In the genomic region with DNA sequence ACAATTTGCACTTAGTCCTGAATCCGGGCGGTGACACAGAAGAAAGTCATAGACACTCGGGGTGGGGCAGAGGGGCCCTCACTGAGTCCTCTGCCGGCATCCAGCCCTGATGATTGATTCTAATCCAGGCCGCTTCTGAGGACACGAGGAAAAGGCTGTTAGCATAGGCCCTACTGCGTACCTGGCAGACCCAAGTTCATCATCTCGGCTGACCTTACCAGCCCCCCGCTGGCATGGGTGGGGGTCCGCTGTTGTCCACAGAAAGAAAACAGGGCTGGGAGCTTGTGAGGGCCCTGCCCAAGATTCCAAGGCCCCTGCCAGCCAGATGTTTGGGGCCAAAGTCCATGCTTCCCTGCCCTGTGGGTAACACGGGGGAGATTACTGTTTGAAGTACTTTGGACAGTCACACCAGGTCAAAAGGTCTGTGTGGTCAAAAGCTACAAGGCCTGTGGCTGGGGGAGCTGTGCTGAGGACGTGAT, we compare ENCODE assay signal across 1 cellular context.
TF ChIP-seq lines count a peak whose summit lies in the region.

No MANE protein-coding gene starts in this region.

TF ChIP-seq in endothelial cell of umbilical vein, 7 proteins besides CTCF, POLR2A, EP300 and RAD21:
- TF ChIP-seq GATA2 (IDR thresholded peaks at IDR 0.05; ENCODE audit: insufficient read depth, insufficient read length, low read depth, low read length) (no peak), FOS (IDR thresholded peaks at IDR 0.05; ENCODE audit: borderline replicate concordance, insufficient read depth, low read length) (no peak), JUN (IDR thresholded peaks at IDR 0.05; ENCODE audit: borderline replicate concordance, insufficient read depth, insufficient read length, low read depth) (no peak), MYC (IDR thresholded peaks at IDR 0.05; ENCODE audit: low read depth, low read length) (no peak), POLR2AphosphoS5 (IDR thresholded peaks at IDR 0.05; ENCODE audit: insufficient read depth, low read depth, low read length) (no peak), EZH2 (IDR thresholded peaks at IDR 0.05; ENCODE audit: borderline replicate concordance, low read depth, low read length, severe bottlenecking) (no peak)
- TF ChIP-seq, protein P1, sequence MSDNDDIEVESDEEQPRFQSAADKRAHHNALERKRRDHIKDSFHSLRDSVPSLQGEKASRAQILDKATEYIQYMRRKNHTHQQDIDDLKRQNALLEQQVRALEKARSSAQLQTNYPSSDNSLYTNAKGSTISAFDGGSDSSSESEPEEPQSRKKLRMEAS (IDR thresholded peaks at IDR 0.05; ENCODE audit: insufficient read depth, insufficient read length): no peak
